ENCODE assay signal across 30 cellular contexts in genomic region chr11:71387784-71388636, GRCh38.
"Had no signal": no experiment of that assay in that cellular context is flagged by ENCODE, and none has a peak within 500 bp of the region (broad histone marks: within the 10 kb centered on the region; RNA-seq: fewer than 3 reads in every experiment).

No MANE protein-coding gene starts in this region.

- H3K27ac Mint-ChIP-seq: activated CD8-positive, alpha-beta T cell treated with anti-CD3 and anti-CD28 coated beads for 36 hours; activated naive CD8-positive, alpha-beta T cell; activated T-helper 17 cell treated with anti-CD3 and anti-CD28 coated beads, Interleukin-2, amount 50 U/mL, for 72 hours; brain; nephron; progenitor cell of endocrine pancreas; T-helper 17 cell had no signal

- H3K9me3 Mint-ChIP-seq: activated CD8-positive, alpha-beta T cell treated with anti-CD3 and anti-CD28 coated beads for 36 hours; activated T-cell treated with anti-CD3 and anti-CD28 coated beads, Interleukin-2, amount 50 U/mL, for 4 hours; activated T-helper 17 cell treated with anti-CD3 and anti-CD28 coated beads, Interleukin-2, amount 50 U/mL, for 72 hours had no signal

- H3K9me3 ChIP-seq: ascending aorta, gastroesophageal sphincter, ovary, stomach, thyroid gland, upper lobe of left lung had no signal

- H3K36me3 Mint-ChIP-seq: activated naive CD8-positive, alpha-beta T cell; brain; immature natural killer cell had no signal

- H3K27ac ChIP-seq: ascending aorta, coronary artery, gastroesophageal sphincter, ovary, skin epidermis, stomach, thyroid gland, upper lobe of left lung, WERI-Rb-1 had no signal

- H3K4me3 Mint-ChIP-seq: activated CD8-positive, alpha-beta T cell treated with anti-CD3 and anti-CD28 coated beads for 36 hours; activated naive CD8-positive, alpha-beta T cell; activated T-cell treated with anti-CD3 and anti-CD28 coated beads, Interleukin-2, amount 50 U/mL, for 4 hours; activated T-helper 17 cell treated with anti-CD3 and anti-CD28 coated beads, Interleukin-2, amount 50 U/mL, for 72 hours; brain; immature natural killer cell; nephron; T-helper 17 cell had no signal

- DNase-seq: activated CD4-positive, alpha-beta T cell treated with anti-CD3 and anti-CD28 coated beads, Interleukin-2, amount 50 U/mL, for 1 hour; activated CD4-positive, CD25-positive, alpha-beta regulatory T cell treated with anti-CD3 and anti-CD28 coated beads, Interleukin-2, amount 50 U/mL, for 72 hours; activated T-cell treated with anti-CD3 and anti-CD28 coated beads, Interleukin-2, amount 50 U/mL, for 4 hours; head of caudate nucleus; hippocampal formation; immature natural killer cell; kidney; left colon; mammary epithelial cell; ovary; stimulated activated CD4-positive, alpha-beta T cell treated with anti-CD3 and anti-CD28 coated beads, Interleukin-12 subunit alpha, Interleukin-12 subunit beta, amount 100 ng/mL, for 4 hours; stimulated activated CD4-positive, alpha-beta T cell treated with anti-CD3 and anti-CD28 coated beads, Interleukin-4, amount 100 ng/mL, for 1 hour; stomach; T-helper 17 cell; T1000; thyroid gland; upper lobe of left lung; WERI-Rb-1 had no signal

- H3K4me1 ChIP-seq: ascending aorta, gastroesophageal sphincter, thyroid gland, upper lobe of left lung had no signal

- ATAC-seq: activated T-cell treated with anti-CD3 and anti-CD28 coated beads, Interleukin-2, amount 50 U/mL, for 4 hours; gastroesophageal sphincter; left colon; sciatic nerve; T-helper 17 cell had no signal

- H3K4me1 Mint-ChIP-seq: immature natural killer cell, T-helper 17 cell had no signal

- FAIRE-seq: endothelial cell of umbilical vein, kidney had no signal

- H3K36me3 ChIP-seq: ascending aorta, gastroesophageal sphincter, ovary, stomach, thyroid gland, upper lobe of left lung, WERI-Rb-1 had no signal

- H3K4me3 ChIP-seq: ascending aorta, coronary artery, gastroesophageal sphincter, ovary, skin epidermis, stomach, thyroid gland, upper lobe of left lung had no signal

- H3K27me3 ChIP-seq: ascending aorta, ovary, thyroid gland, upper lobe of left lung had no signal
